7 cellular contexts compared by ENCODE assay signal in the genomic region with DNA sequence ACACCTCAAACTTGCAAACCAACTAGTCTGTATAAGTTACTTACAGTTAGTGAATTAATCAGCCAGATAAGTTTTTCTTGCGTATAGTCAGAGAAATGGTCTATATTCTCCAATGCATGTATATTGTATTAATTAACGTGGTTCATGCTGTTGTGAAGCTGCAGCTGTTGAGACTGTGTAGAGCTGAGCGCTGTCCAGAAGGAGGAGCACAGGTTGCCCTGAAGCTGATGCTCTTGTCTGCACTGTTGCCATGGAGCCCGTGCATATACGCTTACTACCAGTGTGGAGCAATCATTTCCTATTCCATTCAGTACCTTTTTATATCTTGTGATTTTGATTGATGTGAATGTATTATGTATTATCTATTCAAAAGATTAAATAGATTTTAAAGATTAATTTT.
DNase-seq lines count a peak whose midpoint lies in the region; ATAC-seq, FAIRE-seq and TF ChIP-seq lines count a peak whose summit lies in the region.

No MANE protein-coding gene starts in this region.

- H3K36me3 Mint-ChIP-seq in activated CD4-positive, alpha-beta T cell treated with anti-CD3 and anti-CD28 coated beads, Interleukin-2, amount 10 ng/mL, durations not matched to agents 24 days and 14 days (ENCODE audit: low read depth): no peaks in the 10 kb centered on the region

- H3K9me3 Mint-ChIP-seq in activated CD4-positive, alpha-beta T cell treated with anti-CD3 and anti-CD28 coated beads, Interleukin-2, amount 10 ng/mL, durations not matched to agents 24 days and 14 days: peaks cover 4% of the 10 kb centered on the region

- H3K27me3 Mint-ChIP-seq in activated CD4-positive, alpha-beta T cell treated with anti-CD3 and anti-CD28 coated beads, Interleukin-2, amount 10 ng/mL, durations not matched to agents 24 days and 14 days: peaks cover 41% of the 10 kb centered on the region

- H3K4me3 ChIP-seq in fibroblast of villous mesenchyme (ENCODE audit: low read depth, low read length): no peak overlapping the region

- FAIRE-seq in GM19239 (lab: Jason Lieb, UNC) (no peak), GM12892 (lab: Jason Lieb, UNC) (no peak)

- H3K27ac Mint-ChIP-seq in activated CD4-positive, alpha-beta T cell treated with anti-CD3 and anti-CD28 coated beads, Interleukin-2, amount 10 ng/mL, durations not matched to agents 24 days and 14 days: no peak overlapping the region

- peaks cover 3% of the 10 kb centered on the region for H3K4me1 Mint-ChIP-seq in activated CD4-positive, alpha-beta T cell treated with anti-CD3 and anti-CD28 coated beads, Interleukin-2, amount 10 ng/mL, durations not matched to agents 24 days and 14 days

- TF ChIP-seq CTCF in fibroblast of villous mesenchyme (IDR thresholded peaks at IDR 0.05; ENCODE audit: insufficient read depth, low read depth, low read length): peak; percentile 29

- intact Hi-C loops in activated CD4-positive, alpha-beta T cell treated with anti-CD3 and anti-CD28 coated beads, Interleukin-2, amount 10 ng/mL, durations not matched to agents 24 days and 14 days (cut with micrococcal nuclease): loop anchor here (1.0 kb wide), 1 partner anchor 70 kb away; no protein-coding TSS in a partner anchor

- H3K4me3 Mint-ChIP-seq in activated CD4-positive, alpha-beta T cell treated with anti-CD3 and anti-CD28 coated beads, Interleukin-2, amount 10 ng/mL, durations not matched to agents 24 days and 14 days: no peak overlapping the region

- no peak for TF ChIP-seq POLR2A in GM12892 (IDR thresholded peaks at IDR 0.05; ENCODE audit: low read depth, low read length)

- peak; percentile 98 for ATAC-seq in GM19372 (IDR thresholded peaks at IDR 0.05; ENCODE audit: low read depth, unreplicated experiment)

- peak; percentile 50 for DNase-seq in NAMALWA (ENCODE audit: low spot score)
- peak; percentile 87 for DNase-seq in activated CD4-positive, alpha-beta T cell treated with anti-CD3 and anti-CD28 coated beads, Interleukin-2, amount 10 ng/mL, durations not matched to agents 24 days and 14 days
- DNase-seq in fibroblast of villous mesenchyme (ENCODE audit: low read depth): peak; percentile 38
- DNase-seq in stimulated activated CD8-positive, alpha-beta memory T cell treated with anti-CD3 and anti-CD28 coated beads, Interleukin-7, amount 100 ng/mL, for 4 hours (ENCODE audit: low read depth in 2 of 2): peak; percentile 46 to 48
- no peak for DNase-seq in GM19239 (ENCODE audit: insufficient read length, low spot score)
- DNase-seq in GM12892 (ENCODE audit: insufficient read length): no peak

Comparison
In these comparisons a context has a peak if more than half of its experiments do, and no peak if none do; other contexts are left out.
1. DNase-seq: peak in NAMALWA (single experiment), activated CD4-positive, alpha-beta T cell treated with anti-CD3 and anti-CD28 coated beads, Interleukin-2, amount 10 ng/mL, durations not matched to agents 24 days and 14 days (single experiment), fibroblast of villous mesenchyme (single experiment) and stimulated activated CD8-positive, alpha-beta memory T cell treated with anti-CD3 and anti-CD28 coated beads, Interleukin-7, amount 100 ng/mL, for 4 hours (2 of 2); none in GM19239 (single experiment) and GM12892 (single experiment).